ENCODE assay signal across 7 cellular contexts in the genomic region with DNA sequence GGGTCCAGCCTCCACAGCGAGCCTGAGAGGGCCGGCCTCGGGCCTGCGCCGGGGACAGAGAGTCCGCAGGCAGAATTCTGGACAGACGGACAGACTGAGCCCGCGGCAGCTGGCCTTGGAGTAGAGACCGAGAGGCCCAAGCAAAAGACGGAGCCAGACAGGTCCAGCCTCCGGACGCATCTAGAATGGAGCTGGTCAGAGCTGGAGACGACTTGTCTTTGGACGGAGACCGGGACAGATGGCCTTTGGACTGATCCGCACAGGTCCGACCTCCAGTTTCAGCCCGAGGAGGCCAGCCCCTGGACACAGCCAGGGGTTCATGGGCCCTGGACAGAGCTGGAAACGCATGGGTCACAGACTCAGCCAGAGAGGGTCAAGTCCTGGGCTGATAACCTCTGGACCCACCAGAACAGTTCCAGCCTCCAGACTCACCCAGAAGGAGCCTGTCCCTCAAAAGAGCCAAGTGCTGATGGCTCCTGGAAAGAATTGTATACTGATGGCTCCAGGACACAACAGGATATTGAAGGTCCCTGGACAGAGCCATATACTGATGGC. TPM values are rescaled to one million over a fixed set of nuclear protein-coding genes. Genes with fewer than 3 reads are reported as not detected.
DNase-seq lines count a peak whose midpoint lies in the region; ATAC-seq and TF ChIP-seq lines count a peak whose summit lies in the region.

No MANE protein-coding gene starts in this region.

- H3K9me3 Mint-ChIP-seq in osteocyte (ENCODE audit: unreplicated experiment) = no peaks in the 10 kb centered on the region

- H3K4me1 ChIP-seq in Peyer's patch (peaks cover 0 to 53% (median 26%) of the 10 kb centered on the region in 4 donors), esophagus squamous epithelium (peaks cover 27 to 81% (median 46%) of the 10 kb centered on the region in 3 donors)

- H3K4me1 Mint-ChIP-seq in osteocyte (ENCODE audit: unreplicated experiment) = peaks cover 62% of the 10 kb centered on the region

- H3K27me3 Mint-ChIP-seq in osteocyte (ENCODE audit: unreplicated experiment) = no peaks in the 10 kb centered on the region

- intact Hi-C loops in esophagus squamous epithelium (cut with DNase I) = loop anchor here (5.0 kb wide), 1 partner anchor 110 kb away; no protein-coding TSS in a partner anchor

- H3K36me3 ChIP-seq in Peyer's patch (peaks cover 0 to 13% (median 0%) of the 10 kb centered on the region in 3 donors), esophagus squamous epithelium (peaks cover 0 to 24% (median 0%) of the 10 kb centered on the region in 3 donors)

- peak overlapping the region; percentile 69 to 91 (median 81) for H3K4me3 ChIP-seq in Peyer's patch
- peak overlapping the region; percentile 81 to 94 (median 92) for H3K4me3 ChIP-seq in esophagus squamous epithelium

- ATAC-seq in GM21717 (IDR thresholded peaks at IDR 0.05; ENCODE audit: unreplicated experiment) = peak; percentile 2
- no peak for ATAC-seq in HG02884 (IDR thresholded peaks at IDR 0.05; ENCODE audit: unreplicated experiment)
- no peak for ATAC-seq in GM21576 (IDR thresholded peaks at IDR 0.05; ENCODE audit: unreplicated experiment)

- H3K27me3 ChIP-seq in Peyer's patch (no peaks in the 10 kb centered on the region), esophagus squamous epithelium (no peaks in the 10 kb centered on the region)

- peak overlapping the region; percentile 90 for H3K4me3 Mint-ChIP-seq in osteocyte (ENCODE audit: unreplicated experiment)

- 0% methylated on average over 2 of the region's 20 CpGs; no CpG with 5 or more reads in 1 of the 2 donors for WGBS in esophagus squamous epithelium, 2 donors

- H3K9me3 ChIP-seq in Peyer's patch (no peaks in the 10 kb centered on the region), esophagus squamous epithelium (no peaks in the 10 kb centered on the region)

- H3K27ac ChIP-seq in Peyer's patch (peak overlapping the region; percentile 89 to 99 (median 96)), esophagus squamous epithelium (peak overlapping the region; percentile 98 to 100 (median 100))

- no peak for TF ChIP-seq CTCF in Peyer's patch (IDR thresholded peaks at IDR 0.05)
- no peak for TF ChIP-seq CTCF in esophagus squamous epithelium (IDR thresholded peaks at IDR 0.05)
- TF ChIP-seq CTCF in osteocyte (IDR thresholded peaks at IDR 0.05) = no peak

- TF ChIP-seq POLR2A in Peyer's patch (IDR thresholded peaks at IDR 0.05) (peak; percentile 39 to 48), esophagus squamous epithelium (IDR thresholded peaks at IDR 0.05) (no peak)

- peak overlapping the region; percentile 98 for H3K27ac Mint-ChIP-seq in osteocyte (ENCODE audit: unreplicated experiment)

- DNase-seq in Peyer's patch (peak in 2 of 3 donors; percentile 69 to 74), esophagus squamous epithelium (lab: John Stamatoyannopoulos, UW) (no peak), osteocyte (ENCODE audit: extremely low spot score, unreplicated experiment) (no peak), hippocampal formation (lab: John Stamatoyannopoulos, UW) (no peak)

- H3K36me3 Mint-ChIP-seq in osteocyte (ENCODE audit: unreplicated experiment) = peaks cover 10% of the 10 kb centered on the region

RNA-seq across cellular contexts. Expression of gene ITPKC, which starts 0.5 kb away (rescaled TPM):
- total RNA-seq in Peyer's patch = 10 to 100 TPM; 34.5 to 43.9 (median 38.9) TPM
- total RNA-seq in esophagus squamous epithelium = 100 to 1,000 TPM in 2 of 4 donors, 10 to 100 TPM in 2; 58.5 to 127 (median 95.7) TPM
- 10.9 and 12.0 TPM in 2 replicates for total RNA-seq in osteocyte

RNA-seq across cellular contexts. Expression of gene COQ8B, which starts 0.7 kb away (rescaled TPM):
- 10 to 100 TPM; 32.4 to 92.8 (median 41.9) TPM for total RNA-seq in Peyer's patch
- 10 to 100 TPM; 19.3 to 64.1 (median 33.3) TPM for total RNA-seq in esophagus squamous epithelium
- 33.8 and 42.0 TPM in 2 replicates for total RNA-seq in osteocyte

RNA-seq across cellular contexts. Expression of gene NUMBL, which starts 27.0 kb away (rescaled TPM):
- total RNA-seq in Peyer's patch (100 to 1,000 TPM in 1 of 4 donors, 10 to 100 TPM in 3; 10.9 to 151 (median 27.9) TPM), esophagus squamous epithelium (10 to 100 TPM; 11.2 to 20.8 (median 15.8) TPM), osteocyte (63.2 and 67.1 TPM in 2 replicates)

RNA-seq across cellular contexts. Expression of gene ACTMAP, which starts 32.9 kb away (rescaled TPM):
- 10 to 100 TPM in 3 of 4 donors, 1 to 10 TPM in 1; 7.4 to 33.0 (median 21.6) TPM for total RNA-seq in Peyer's patch
- total RNA-seq in esophagus squamous epithelium = 1 to 10 TPM; 2.1 to 2.8 (median 2.4) TPM
- total RNA-seq in osteocyte = 14.6 and 17.0 TPM in 2 replicates

RNA-seq across cellular contexts. Expression of gene SNRPA, which starts 33.6 kb away (rescaled TPM):
- total RNA-seq in Peyer's patch (100 to 1,000 TPM in 1 of 4 donors, 10 to 100 TPM in 3; 44.5 to 104 (median 72.1) TPM), esophagus squamous epithelium (10 to 100 TPM; 45.0 to 79.5 (median 51.0) TPM), osteocyte (48.0 and 53.2 TPM in 2 replicates)

Comparison
In these comparisons a context has a peak if more than half of its experiments do, and no peak if none do; other contexts are left out.
1. DNase-seq: peak in Peyer's patch (2 of 3); none in esophagus squamous epithelium (single experiment), osteocyte (single experiment) and hippocampal formation (0 of 2).
2. POLR2A ChIP-seq: peak in Peyer's patch (2 of 2); none in esophagus squamous epithelium (0 of 4).